Comparison of ENCODE assay signal across 8 cellular contexts in the genomic region with DNA sequence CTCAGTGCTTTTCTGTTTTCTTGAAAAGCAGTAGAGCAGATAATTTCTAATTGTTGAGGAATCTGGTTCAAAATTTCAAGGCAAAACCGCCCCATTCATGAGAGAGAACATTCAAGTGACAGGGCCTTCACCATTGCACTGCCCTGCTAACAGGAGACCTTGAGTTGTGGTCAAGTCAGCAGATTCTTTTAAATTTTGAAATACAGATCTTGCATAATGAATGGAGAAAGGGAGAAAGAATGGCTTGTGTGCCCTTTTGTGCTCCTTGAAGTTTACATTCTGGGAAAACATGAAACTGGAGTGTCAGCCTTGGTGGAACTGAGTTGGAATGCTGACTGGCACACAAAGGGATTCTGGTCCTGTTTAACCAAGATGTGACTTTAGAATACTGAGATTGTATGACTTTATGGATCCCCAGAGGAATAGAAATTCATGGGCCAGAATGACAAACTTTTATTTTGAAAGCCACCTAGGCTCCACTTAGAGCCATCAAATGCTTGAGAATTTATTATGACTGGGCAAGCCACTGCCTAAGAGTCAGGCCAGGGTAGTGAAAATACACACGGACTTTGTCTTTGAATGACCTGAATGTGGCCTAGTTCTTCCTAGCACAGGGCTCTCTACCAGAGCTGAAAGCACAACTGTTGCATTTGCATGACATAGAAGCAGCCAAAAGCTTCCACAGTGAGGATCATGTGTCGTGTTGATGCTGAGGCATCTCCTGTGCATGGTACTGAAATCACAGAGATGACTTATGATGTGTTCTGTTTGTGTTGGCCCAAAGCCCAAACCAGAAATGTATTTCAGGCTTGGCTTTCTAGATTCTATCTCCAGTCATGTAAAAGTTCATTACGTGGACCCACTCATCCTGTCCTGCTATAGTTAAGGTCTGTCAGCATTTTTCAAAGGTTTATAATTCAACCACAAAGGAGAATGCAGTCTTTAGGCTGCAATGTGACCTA.
DNase-seq lines count a peak whose midpoint lies in the region; ATAC-seq and TF ChIP-seq lines count a peak whose summit lies in the region.

No MANE protein-coding gene starts in this region.

- no peaks in the 10 kb centered on the region for H3K27me3 Mint-ChIP-seq in chondrocyte (ENCODE audit: low read depth)

- no peak overlapping the region for H3K4me3 Mint-ChIP-seq in chondrocyte (ENCODE audit: unreplicated experiment)

- H3K27ac ChIP-seq in lung (ENCODE audit: low read depth in 1 of 2, low read length in 1 of 2) = peak overlapping the region; percentile 60 to 96

- ATAC-seq in lung (ENCODE audit: insufficient read depth, low FRiP score) (no peak), HG03025 (IDR thresholded peaks at IDR 0.05; ENCODE audit: low FRiP score, unreplicated experiment) (no peak), HG02763 (IDR thresholded peaks at IDR 0.05; ENCODE audit: unreplicated experiment) (no peak), GM21367 (IDR thresholded peaks at IDR 0.05; ENCODE audit: unreplicated experiment) (no peak)

- CTCF ChIA-PET in AG04449 (lab: Yijun Ruan, JAX) = interaction anchor here (1.4 to 1.7 kb wide), 2 partner anchors 98 to 348 kb away, joined by 3 to 7 read pairs; no protein-coding TSS in a partner anchor

- peak overlapping the region; percentile 94 for H3K27ac Mint-ChIP-seq in chondrocyte (ENCODE audit: unreplicated experiment)

- WGBS in lung, 2 donors = 52 to 66% methylated on average over 4 of the region's 4 CpGs

- H3K27me3 ChIP-seq in lung (ENCODE audit: control insufficient read depth, insufficient read depth) = no peaks in the 10 kb centered on the region

- H3K9me3 ChIP-seq in lung (ENCODE audit: control insufficient read depth in 2 of 2, insufficient read depth in 1 of 2, low read length in 1 of 2) = no peaks in the 10 kb centered on the region

- H3K4me3 ChIP-seq in AG04449 (ENCODE audit: low read depth, low read length) (no peak overlapping the region), lung (no peak overlapping the region)

- peaks cover 96% of the 10 kb centered on the region for H3K4me1 Mint-ChIP-seq in chondrocyte (ENCODE audit: low read depth)

- H3K4me1 ChIP-seq in lung (ENCODE audit: control insufficient read depth in 2 of 2, insufficient read depth in 2 of 2, low read length in 2 of 2) = peaks cover 3 to 38% of the 10 kb centered on the region in 2 donors

- POLR2A ChIA-PET in AG04449 (lab: Yijun Ruan, JAX) = interaction anchor here (0.6 to 0.7 kb wide), 2 partner anchors 19 to 894 kb away, joined by 3 to 5 read pairs; no protein-coding TSS in a partner anchor

- peaks cover 13% of the 10 kb centered on the region for H3K36me3 Mint-ChIP-seq in chondrocyte (ENCODE audit: low read depth)

- DNase-seq in AG04449 (ENCODE audit: low read depth, low spot score) (peak; percentile 96), LHCN-M2 (ENCODE audit: low read depth) (peak; percentile 100), chondrocyte (ENCODE audit: low spot score) (no peak), lung (ENCODE audit: low spot score) (peak; percentile 57), NCI-H2171 treated with DMSO at 0.1 percent for 48 hours (lab: John Stamatoyannopoulos, UW) (no peak)

- no peaks in the 10 kb centered on the region for H3K36me3 ChIP-seq in lung (ENCODE audit: control insufficient read depth in 2 of 2, insufficient read depth in 2 of 2, low read length in 2 of 2)

- H3K9me3 Mint-ChIP-seq in chondrocyte (ENCODE audit: low read depth) = peaks cover 5% of the 10 kb centered on the region

- TF ChIP-seq CTCF in AG04449 (IDR thresholded peaks at IDR 0.05; ENCODE audit: insufficient read depth, low read length, missing control alignments) (no peak), chondrocyte (IDR thresholded peaks at IDR 0.05) (no peak), lung (IDR thresholded peaks at IDR 0.05; ENCODE audit: control extremely low read depth, extremely low read depth) (no peak)

Comparison
In these comparisons a context has a peak if more than half of its experiments do, and no peak if none do; other contexts are left out.
1. DNase-seq: peak in AG04449 (single experiment), LHCN-M2 (single experiment) and lung (single experiment); none in chondrocyte (single experiment) and NCI-H2171 treated with DMSO at 0.1 percent for 48 hours (single experiment).